8 cellular contexts compared by ENCODE assay signal in genomic region chr11:44559207-44559943, GRCh38. TPM values are rescaled to one million over a fixed set of nuclear protein-coding genes. Genes with fewer than 3 reads are reported as not detected.
A peak's percentile ranks its signal among the peaks of the same experiment; 100 is the strongest.
DNase-seq lines count a peak whose midpoint lies in the region; ATAC-seq and TF ChIP-seq lines count a peak whose summit lies in the region.

No MANE protein-coding gene starts in this region.

- no peak for ATAC-seq in CD8-positive, alpha-beta T cell
- ATAC-seq in GM19397 (IDR thresholded peaks at IDR 0.05; ENCODE audit: unreplicated experiment) (peak; percentile 74), HG03342 (IDR thresholded peaks at IDR 0.05; ENCODE audit: unreplicated experiment) (peak; percentile 81), upper lobe of left lung (ENCODE audit: low FRiP score in 2 of 2) (peak in 1 of 2 donors; percentile 24)

- H3K36me3 ChIP-seq in CD8-positive, alpha-beta T cell (ENCODE audit: insufficient read depth, low read length) = no peaks in the 10 kb centered on the region
- H3K36me3 ChIP-seq in WERI-Rb-1 (no peaks in the 10 kb centered on the region), upper lobe of left lung (no peaks in the 10 kb centered on the region)

- CTCF ChIA-PET in CD8-positive, alpha-beta T cell (lab: Charles Lee) = interaction anchor here (0.6 to 17.8 kb wide), 14 partner anchors 11 to 544 kb away, joined by 3 to 625 read pairs (median 6); partner anchors contain the start of gene CD82

- peak overlapping the region; percentile 16 for H3K27ac Mint-ChIP-seq in CD8-positive, alpha-beta T cell

- no peaks in the 10 kb centered on the region for H3K27me3 ChIP-seq in CD8-positive, alpha-beta T cell (ENCODE audit: insufficient read depth, low read length)
- no peaks in the 10 kb centered on the region for H3K27me3 ChIP-seq in WERI-Rb-1 (ENCODE audit: insufficient read depth, low read depth, severe bottlenecking)
- H3K27me3 ChIP-seq in upper lobe of left lung = no peaks in the 10 kb centered on the region

- no peak overlapping the region for H3K4me3 ChIP-seq in CD8-positive, alpha-beta T cell (ENCODE audit: low read depth, low read length)
- no peak overlapping the region for H3K4me3 ChIP-seq in WERI-Rb-1 (ENCODE audit: low read depth, low read length)
- no peak overlapping the region for H3K4me3 ChIP-seq in upper lobe of left lung

- no peaks in the 10 kb centered on the region for H3K9me3 Mint-ChIP-seq in CD8-positive, alpha-beta T cell

- no peak overlapping the region for H3K4me3 Mint-ChIP-seq in CD8-positive, alpha-beta T cell

- no peaks in the 10 kb centered on the region for H3K27me3 Mint-ChIP-seq in CD8-positive, alpha-beta T cell (ENCODE audit: low read depth)

- no peak for TF ChIP-seq CTCF in CD8-positive, alpha-beta T cell (IDR thresholded peaks at IDR 0.05)
- TF ChIP-seq CTCF in WERI-Rb-1 (IDR thresholded peaks at IDR 0.05; ENCODE audit: low read depth, low read length) (no peak), upper lobe of left lung (IDR thresholded peaks at IDR 0.05) (no peak)

- WGBS in upper lobe of left lung, 2 donors = 51 to 52% methylated on average over 9 of the region's 9 CpGs

- no peaks in the 10 kb centered on the region for H3K9me3 ChIP-seq in CD8-positive, alpha-beta T cell (ENCODE audit: low read length)
- no peaks in the 10 kb centered on the region for H3K9me3 ChIP-seq in WERI-Rb-1 (ENCODE audit: severe bottlenecking)
- H3K9me3 ChIP-seq in upper lobe of left lung = no peaks in the 10 kb centered on the region

- H3K4me1 ChIP-seq in CD8-positive, alpha-beta T cell (ENCODE audit: insufficient read depth, low read length) = peaks cover 11% of the 10 kb centered on the region
- peaks cover 22 to 28% (median 24%) of the 10 kb centered on the region in 4 donors for H3K4me1 ChIP-seq in upper lobe of left lung

- intact Hi-C loops in CD8-positive, alpha-beta T cell (cut with DNase I, micrococcal nuclease) = loop anchor here (5.0 kb wide), 1 partner anchor 333 kb away; no protein-coding TSS in a partner anchor

- no peak overlapping the region for H3K27ac ChIP-seq in CD8-positive, alpha-beta T cell (ENCODE audit: low read depth, low read length)
- H3K27ac ChIP-seq in WERI-Rb-1 (0 out of 2 replicates have a peak overlapping the region, but pooled peaks have one; percentile 5), upper lobe of left lung (peak overlapping the region in 3 of 4 donors; percentile 1 to 53 (median 31))

- no peak for DNase-seq in CD8-positive, alpha-beta T cell
- DNase-seq in WERI-Rb-1 (peak; percentile 46), upper lobe of left lung (no peak), glomerular visceral epithelial cell (ENCODE audit: extremely low spot score) (no peak), AML-193 (lab: John Stamatoyannopoulos, UW) (no peak), COLO668 (lab: John Stamatoyannopoulos, UW; ENCODE audit: unreplicated experiment) (no peak)

- POLR2A ChIA-PET in CD8-positive, alpha-beta T cell (lab: Charles Lee) = interaction anchor here (1.0 to 1.3 kb wide), 2 partner anchors 53 to 63 kb away, joined by 3 to 8 read pairs; no protein-coding TSS in a partner anchor

- TF ChIP-seq EP300 in upper lobe of left lung (IDR thresholded peaks at IDR 0.05) = no peak

- H3K4me1 Mint-ChIP-seq in CD8-positive, alpha-beta T cell (ENCODE audit: low read depth) = peaks cover 11% of the 10 kb centered on the region

- H3K36me3 Mint-ChIP-seq in CD8-positive, alpha-beta T cell = no peaks in the 10 kb centered on the region

- TF ChIP-seq POLR2A in upper lobe of left lung (IDR thresholded peaks at IDR 0.05) = no peak

RNA-seq across cellular contexts. Expression of gene CD82, which starts 6.1 kb away (rescaled TPM):
- total RNA-seq in CD8-positive, alpha-beta T cell = 10 to 100 TPM; 28.1 to 32.4 TPM
- 100 to 1,000 TPM in 2 of 6 donors, 10 to 100 TPM in 4; 29.8 to 148 (median 69.9) TPM for total RNA-seq in upper lobe of left lung
